In the genomic region with DNA sequence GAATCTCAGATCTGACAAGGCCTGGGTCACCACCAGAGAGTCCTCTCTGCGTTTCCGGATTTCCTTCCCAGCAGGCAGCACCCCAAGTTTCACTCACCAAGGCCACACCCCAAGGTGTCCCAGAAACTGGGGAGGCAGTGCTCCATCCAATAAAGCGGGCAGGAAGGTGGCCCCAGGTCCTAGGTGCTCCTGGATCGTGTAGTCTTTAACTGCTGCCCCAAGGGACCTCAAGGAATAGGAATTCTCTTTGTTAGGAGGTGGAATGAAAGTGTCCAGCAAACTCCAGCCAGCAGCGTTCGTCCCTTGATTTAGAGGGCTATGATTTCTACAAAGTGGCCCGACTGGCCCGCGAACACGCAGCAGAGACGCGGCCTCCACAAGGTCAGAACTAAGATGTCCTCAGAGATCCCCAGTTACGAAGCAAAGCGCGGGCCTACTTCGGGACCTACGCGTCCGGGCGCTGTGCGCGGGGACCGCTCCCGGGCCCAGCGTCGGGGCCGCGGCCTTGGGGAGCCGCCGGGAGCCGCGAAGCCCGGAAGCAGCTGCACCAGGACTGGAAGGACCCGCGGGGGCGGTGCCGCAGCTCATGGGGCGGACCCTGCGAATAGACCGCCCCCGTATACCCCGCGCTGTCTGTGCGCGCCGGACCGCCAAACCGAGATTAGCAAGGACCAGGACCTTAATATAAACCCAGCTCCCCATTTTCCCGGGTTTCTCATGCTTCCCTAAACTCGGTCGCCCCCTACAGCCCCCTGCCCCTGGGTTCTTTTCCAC, we compare ENCODE assay signal across 1 cellular context.
TF ChIP-seq lines count a peak whose summit lies in the region.

A gene with protein sequence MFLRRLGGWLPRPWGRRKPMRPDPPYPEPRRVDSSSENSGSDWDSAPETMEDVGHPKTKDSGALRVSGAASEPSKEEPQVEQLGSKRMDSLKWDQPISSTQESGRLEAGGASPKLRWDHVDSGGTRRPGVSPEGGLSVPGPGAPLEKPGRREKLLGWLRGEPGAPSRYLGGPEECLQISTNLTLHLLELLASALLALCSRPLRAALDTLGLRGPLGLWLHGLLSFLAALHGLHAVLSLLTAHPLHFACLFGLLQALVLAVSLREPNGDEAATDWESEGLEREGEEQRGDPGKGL (minus strand): TSS at position 555 of the 774 bp plus-strand sequence. CDS start 831 bp downstream, outside the sequence.

TF ChIP-seq in K562, 482 proteins besides CTCF, POLR2A, EP300 and RAD21 (continued from another document and continues in another):
- TF ChIP-seq, protein P1, sequence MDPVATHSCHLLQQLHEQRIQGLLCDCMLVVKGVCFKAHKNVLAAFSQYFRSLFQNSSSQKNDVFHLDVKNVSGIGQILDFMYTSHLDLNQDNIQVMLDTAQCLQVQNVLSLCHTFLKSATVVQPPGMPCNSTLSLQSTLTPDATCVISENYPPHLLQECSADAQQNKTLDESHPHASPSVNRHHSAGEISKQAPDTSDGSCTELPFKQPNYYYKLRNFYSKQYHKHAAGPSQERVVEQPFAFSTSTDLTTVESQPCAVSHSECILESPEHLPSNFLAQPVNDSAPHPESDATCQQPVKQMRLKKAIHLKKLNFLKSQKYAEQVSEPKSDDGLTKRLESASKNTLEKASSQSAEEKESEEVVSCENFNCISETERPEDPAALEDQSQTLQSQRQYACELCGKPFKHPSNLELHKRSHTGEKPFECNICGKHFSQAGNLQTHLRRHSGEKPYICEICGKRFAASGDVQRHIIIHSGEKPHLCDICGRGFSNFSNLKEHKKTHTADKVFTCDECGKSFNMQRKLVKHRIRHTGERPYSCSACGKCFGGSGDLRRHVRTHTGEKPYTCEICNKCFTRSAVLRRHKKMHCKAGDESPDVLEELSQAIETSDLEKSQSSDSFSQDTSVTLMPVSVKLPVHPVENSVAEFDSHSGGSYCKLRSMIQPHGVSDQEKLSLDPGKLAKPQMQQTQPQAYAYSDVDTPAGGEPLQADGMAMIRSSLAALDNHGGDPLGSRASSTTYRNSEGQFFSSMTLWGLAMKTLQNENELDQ (CRISPR knock-in tag; IDR thresholded peaks at IDR 0.05; ENCODE audit: borderline replicate concordance): no peak
- TF ChIP-seq GABPA (tag; conservative IDR thresholded peaks at IDR 0.05; ENCODE audit: low read depth) (no peak), BHLHE40 (IDR thresholded peaks at IDR 0.05; ENCODE audit: low read length) (0 out of 2 replicates have a peak, but pooled peaks have one; percentile 21), PML (IDR thresholded peaks at IDR 0.05; ENCODE audit: low read length) (peak; percentile 90), GABPB1 (CRISPR knock-in tag; IDR thresholded peaks at IDR 0.05) (peak; percentile 87), BRCA1 (IDR thresholded peaks at IDR 0.05) (no peak), BRCA1 (CRISPR knock-in tag; IDR thresholded peaks at IDR 0.05) (no peak), KLF13 (tag; IDR thresholded peaks at IDR 0.05; ENCODE audit: borderline replicate concordance, low read depth) (peak; percentile 63; the same call in 1 of the 2 replicates), DIDO1 (tag; IDR thresholded peaks at IDR 0.05; ENCODE audit: low read depth) (peak; percentile 23; the same call in 1 of the 2 replicates), ZBTB1 (CRISPR knock-in tag; IDR thresholded peaks at IDR 0.05; ENCODE audit: borderline replicate concordance, low read depth) (peak; percentile 79), HDAC6 (IDR thresholded peaks at IDR 0.05; ENCODE audit: low read depth, low read length) (peak; percentile 68; the same call in 1 of the 2 replicates), ELF2 (CRISPR knock-in tag; IDR thresholded peaks at IDR 0.05) (peak; percentile 97), EWSR1 (IDR thresholded peaks at IDR 0.05; ENCODE audit: borderline replicate concordance, low read depth, partially characterized antibody) (no peak), TAF1 (IDR thresholded peaks at IDR 0.05; ENCODE audit: control insufficient read depth, extremely low read depth, insufficient read depth, low read length, severe bottlenecking) (peak; percentile 91), POLR2G (IDR thresholded peaks at IDR 0.05; ENCODE audit: low read depth, low read length) (peak; percentile 99), MECOM (CRISPR knock-in tag; IDR thresholded peaks at IDR 0.05) (peak; percentile 76; the same call in 1 of the 2 replicates), PHB (CRISPR knock-in tag; IDR thresholded peaks at IDR 0.05) (peak; percentile 99), ZNF121 (CRISPR knock-in tag; conservative IDR thresholded peaks at IDR 0.05) (no peak), ZC3H11A (IDR thresholded peaks at IDR 0.05; ENCODE audit: low read depth, low read length) (0 out of 2 replicates have a peak, but pooled peaks have one; percentile 12), POLR2B (IDR thresholded peaks at IDR 0.05; ENCODE audit: low read depth, partially characterized antibody) (peak; percentile 78), ZFP30 (CRISPR knock-in tag; IDR thresholded peaks at IDR 0.05; ENCODE audit: borderline replicate concordance) (peak; percentile 76; the same call in 1 of the 2 replicates), POLR2AphosphoS2 (IDR thresholded peaks at IDR 0.05; ENCODE audit: low read length) (peak; percentile 99), CHCHD3 (CRISPR knock-in tag; IDR thresholded peaks at IDR 0.05) (peak; percentile 27), HNRNPL (IDR thresholded peaks at IDR 0.05; ENCODE audit: low read depth, low read length) (no peak), HIVEP1 (CRISPR knock-in tag; IDR thresholded peaks at IDR 0.05) (0 out of 2 replicates have a peak, but pooled peaks have one; percentile 43), KLF6 (CRISPR knock-in tag; IDR thresholded peaks at IDR 0.05; ENCODE audit: borderline replicate concordance) (peak; percentile 69; the same call in 1 of the 2 replicates), ZNF75A (CRISPR knock-in tag; IDR thresholded peaks at IDR 0.05) (peak; percentile 32; the same call in 1 of the 2 replicates), NR1H2 (CRISPR knock-in tag; IDR thresholded peaks at IDR 0.05) (no peak; the same call in none of the 2 replicates), ZFPM2 (CRISPR knock-in tag; IDR thresholded peaks at IDR 0.05) (peak; percentile 93), ZNF57 (CRISPR knock-in tag; IDR thresholded peaks at IDR 0.05) (peak; percentile 69), NR3C1 (CRISPR knock-in tag; IDR thresholded peaks at IDR 0.05) (no peak), LARP7 (IDR thresholded peaks at IDR 0.05) (no peak), ZNF324 (CRISPR knock-in tag; IDR thresholded peaks at IDR 0.05) (peak; percentile 4; the same call in 1 of the 2 replicates), STAG1 (CRISPR knock-in tag; IDR thresholded peaks at IDR 0.05; ENCODE audit: borderline replicate concordance) (no peak), LCOR (CRISPR knock-in tag; IDR thresholded peaks at IDR 0.05) (peak; percentile 55), ZNF24 (IDR thresholded peaks at IDR 0.05) (peak; percentile 62; the same call in 1 of the 2 replicates), ZNF384 (IDR thresholded peaks at IDR 0.05; ENCODE audit: low read depth, low read length) (0 out of 2 replicates have a peak, but pooled peaks have one; percentile 5), ZC3H8 (IDR thresholded peaks at IDR 0.05) (0 out of 2 replicates have a peak, but pooled peaks have one; percentile 64), ZNF253 (CRISPR knock-in tag; conservative IDR thresholded peaks at IDR 0.05) (peak; percentile 47; the same call in 1 of the 2 replicates), CBX5 (IDR thresholded peaks at IDR 0.05; ENCODE audit: borderline replicate concordance, low read depth) (no peak), MTF1 (CRISPR knock-in tag; IDR thresholded peaks at IDR 0.05; ENCODE audit: borderline replicate concordance) (0 out of 2 replicates have a peak, but pooled peaks have one; percentile 76), ZNF696 (CRISPR knock-in tag; conservative IDR thresholded peaks at IDR 0.05) (0 out of 2 replicates have a peak, but pooled peaks have one; percentile 66), ZNF764 (CRISPR knock-in tag; IDR thresholded peaks at IDR 0.05; ENCODE audit: low read depth) (no peak; the same call in 1 of the 2 replicates)
- TF ChIP-seq, protein P2, sequence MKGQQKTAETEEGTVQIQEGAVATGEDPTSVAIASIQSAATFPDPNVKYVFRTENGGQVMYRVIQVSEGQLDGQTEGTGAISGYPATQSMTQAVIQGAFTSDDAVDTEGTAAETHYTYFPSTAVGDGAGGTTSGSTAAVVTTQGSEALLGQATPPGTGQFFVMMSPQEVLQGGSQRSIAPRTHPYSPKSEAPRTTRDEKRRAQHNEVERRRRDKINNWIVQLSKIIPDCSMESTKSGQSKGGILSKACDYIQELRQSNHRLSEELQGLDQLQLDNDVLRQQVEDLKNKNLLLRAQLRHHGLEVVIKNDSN (CRISPR knock-in tag; IDR thresholded peaks at IDR 0.05): no peak
- TF ChIP-seq, protein P3, sequence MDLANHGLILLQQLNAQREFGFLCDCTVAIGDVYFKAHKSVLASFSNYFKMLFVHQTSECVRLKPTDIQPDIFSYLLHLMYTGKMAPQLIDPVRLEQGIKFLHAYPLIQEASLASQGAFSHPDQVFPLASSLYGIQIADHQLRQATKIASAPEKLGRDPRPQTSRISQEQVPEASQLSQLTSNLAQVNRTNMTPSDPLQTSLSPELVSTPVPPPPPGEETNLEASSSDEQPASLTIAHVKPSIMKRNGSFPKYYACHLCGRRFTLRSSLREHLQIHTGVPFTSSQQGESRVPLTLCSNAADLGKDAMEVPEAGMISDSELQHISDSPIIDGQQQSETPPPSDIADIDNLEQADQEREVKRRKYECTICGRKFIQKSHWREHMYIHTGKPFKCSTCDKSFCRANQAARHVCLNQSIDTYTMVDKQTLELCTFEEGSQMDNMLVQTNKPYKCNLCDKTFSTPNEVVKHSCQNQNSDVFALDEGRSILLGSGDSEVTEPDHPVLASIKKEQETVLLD (IDR thresholded peaks at IDR 0.05): peak; percentile 55; the same call in 1 of the 2 replicates
- TF ChIP-seq, protein P4, sequence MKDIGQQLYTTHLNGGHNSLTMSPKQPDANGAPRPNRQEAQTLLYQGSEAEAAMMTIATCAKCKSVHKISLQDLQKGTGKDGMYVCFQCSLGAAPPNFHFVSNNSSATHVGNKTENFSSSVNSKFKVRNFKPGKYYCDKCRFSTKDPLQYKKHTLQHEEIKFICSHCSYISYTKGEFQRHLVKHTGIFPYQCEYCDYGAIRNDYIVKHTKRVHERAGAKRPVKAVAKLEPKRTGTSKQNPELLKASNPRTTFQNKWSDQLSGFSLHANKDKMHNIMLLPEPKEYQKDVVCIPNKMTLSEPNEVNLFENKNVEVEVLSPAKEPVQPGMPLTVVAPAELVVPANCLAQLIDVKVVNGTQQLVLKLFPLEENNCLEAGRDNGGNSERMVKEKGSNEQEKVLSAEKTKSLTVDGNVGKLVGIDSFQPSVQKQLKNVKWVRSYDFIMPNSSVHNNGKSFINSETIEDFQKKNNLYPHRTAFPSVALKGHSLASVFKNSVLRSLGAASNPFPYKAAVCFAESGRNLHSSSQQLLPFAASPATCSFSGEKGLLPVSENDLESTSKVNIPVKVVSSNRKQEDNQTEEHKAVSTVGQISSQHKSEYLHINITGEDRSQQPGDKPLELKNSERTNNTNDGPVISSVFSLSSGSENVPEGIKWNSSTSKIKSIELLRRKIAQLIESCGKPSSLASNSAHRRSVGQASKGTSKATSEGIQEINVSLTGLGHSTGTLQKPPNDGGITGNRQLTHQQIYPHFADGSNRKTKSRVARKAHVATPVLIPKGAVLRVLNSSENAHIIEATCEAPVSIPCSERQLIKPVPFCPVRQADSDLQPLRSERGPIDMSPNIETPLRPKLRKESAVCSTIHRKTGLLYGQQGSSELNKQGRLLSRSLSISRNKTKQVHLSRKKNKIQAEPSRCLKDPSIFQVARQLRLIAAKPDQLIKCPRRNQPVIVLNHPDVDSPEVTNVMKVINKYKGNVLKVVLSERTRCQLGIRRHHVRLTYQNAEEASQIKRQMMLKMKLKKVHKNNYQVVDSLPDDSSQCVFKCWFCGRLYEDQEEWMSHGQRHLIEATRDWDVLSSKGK (CRISPR knock-in tag; IDR thresholded peaks at IDR 0.05): peak; percentile 72; the same call in 1 of the 2 replicates
- TF ChIP-seq, protein P5, sequence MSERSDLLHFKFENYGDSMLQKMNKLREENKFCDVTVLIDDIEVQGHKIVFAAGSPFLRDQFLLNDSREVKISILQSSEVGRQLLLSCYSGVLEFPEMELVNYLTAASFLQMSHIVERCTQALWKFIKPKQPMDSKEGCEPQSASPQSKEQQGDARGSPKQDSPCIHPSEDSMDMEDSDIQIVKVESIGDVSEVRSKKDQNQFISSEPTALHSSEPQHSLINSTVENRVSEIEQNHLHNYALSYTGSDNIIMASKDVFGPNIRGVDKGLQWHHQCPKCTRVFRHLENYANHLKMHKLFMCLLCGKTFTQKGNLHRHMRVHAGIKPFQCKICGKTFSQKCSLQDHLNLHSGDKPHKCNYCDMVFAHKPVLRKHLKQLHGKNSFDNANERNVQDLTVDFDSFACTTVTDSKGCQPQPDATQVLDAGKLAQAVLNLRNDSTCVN (CRISPR knock-in tag; IDR thresholded peaks at IDR 0.05): peak; percentile 81; the same call in 1 of the 2 replicates
- TF ChIP-seq, protein P6, sequence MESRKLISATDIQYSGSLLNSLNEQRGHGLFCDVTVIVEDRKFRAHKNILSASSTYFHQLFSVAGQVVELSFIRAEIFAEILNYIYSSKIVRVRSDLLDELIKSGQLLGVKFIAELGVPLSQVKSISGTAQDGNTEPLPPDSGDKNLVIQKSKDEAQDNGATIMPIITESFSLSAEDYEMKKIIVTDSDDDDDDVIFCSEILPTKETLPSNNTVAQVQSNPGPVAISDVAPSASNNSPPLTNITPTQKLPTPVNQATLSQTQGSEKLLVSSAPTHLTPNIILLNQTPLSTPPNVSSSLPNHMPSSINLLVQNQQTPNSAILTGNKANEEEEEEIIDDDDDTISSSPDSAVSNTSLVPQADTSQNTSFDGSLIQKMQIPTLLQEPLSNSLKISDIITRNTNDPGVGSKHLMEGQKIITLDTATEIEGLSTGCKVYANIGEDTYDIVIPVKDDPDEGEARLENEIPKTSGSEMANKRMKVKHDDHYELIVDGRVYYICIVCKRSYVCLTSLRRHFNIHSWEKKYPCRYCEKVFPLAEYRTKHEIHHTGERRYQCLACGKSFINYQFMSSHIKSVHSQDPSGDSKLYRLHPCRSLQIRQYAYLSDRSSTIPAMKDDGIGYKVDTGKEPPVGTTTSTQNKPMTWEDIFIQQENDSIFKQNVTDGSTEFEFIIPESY (CRISPR knock-in tag; IDR thresholded peaks at IDR 0.05): 0 out of 2 replicates have a peak, but pooled peaks have one; percentile 35
- TF ChIP-seq, protein P7, sequence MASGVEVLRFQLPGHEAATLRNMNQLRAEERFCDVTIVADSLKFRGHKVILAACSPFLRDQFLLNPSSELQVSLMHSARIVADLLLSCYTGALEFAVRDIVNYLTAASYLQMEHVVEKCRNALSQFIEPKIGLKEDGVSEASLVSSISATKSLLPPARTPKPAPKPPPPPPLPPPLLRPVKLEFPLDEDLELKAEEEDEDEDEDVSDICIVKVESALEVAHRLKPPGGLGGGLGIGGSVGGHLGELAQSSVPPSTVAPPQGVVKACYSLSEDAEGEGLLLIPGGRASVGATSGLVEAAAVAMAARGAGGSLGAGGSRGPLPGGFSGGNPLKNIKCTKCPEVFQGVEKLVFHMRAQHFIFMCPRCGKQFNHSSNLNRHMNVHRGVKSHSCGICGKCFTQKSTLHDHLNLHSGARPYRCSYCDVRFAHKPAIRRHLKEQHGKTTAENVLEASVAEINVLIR (CRISPR knock-in tag; IDR thresholded peaks at IDR 0.05): no peak; the same call in none of the 2 replicates
